In the genomic region with DNA sequence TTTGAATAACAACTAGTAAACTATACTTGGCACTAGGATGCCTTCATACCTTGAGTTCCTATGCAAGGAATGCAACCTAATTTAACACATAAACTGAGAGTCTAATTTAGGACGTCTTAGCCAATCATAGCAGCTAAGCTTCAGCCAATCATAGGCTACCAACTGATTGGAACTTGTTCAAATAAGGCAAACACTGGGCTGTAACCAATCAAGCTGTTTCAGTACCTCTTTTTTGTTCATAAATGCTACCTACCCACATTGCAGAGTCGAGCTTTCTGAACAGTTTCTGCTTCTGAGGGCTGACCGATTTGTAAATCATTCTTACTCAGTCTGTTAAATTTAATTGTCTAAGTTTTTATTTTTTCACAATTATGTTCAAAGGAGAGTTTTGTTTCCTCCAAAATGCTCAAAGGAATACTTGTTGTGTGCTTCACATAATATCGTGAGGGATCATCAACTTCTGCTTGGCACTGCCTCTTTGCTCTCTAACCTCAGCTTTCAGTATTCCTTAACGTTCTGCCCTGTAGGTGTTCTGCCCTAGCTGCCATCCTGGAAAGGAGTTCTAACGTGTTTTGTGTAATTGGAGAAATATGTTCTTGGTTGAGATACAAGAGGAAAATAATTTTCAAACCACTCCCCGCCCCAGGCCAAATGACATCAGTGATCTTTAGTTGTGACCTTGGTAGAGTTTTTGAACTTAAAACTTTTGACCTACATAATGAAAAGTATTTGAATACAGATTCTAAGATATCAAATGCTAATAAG, we compare ENCODE assay signal across 28 cellular contexts.
"Had no signal": no experiment of that assay in that cellular context is flagged by ENCODE, and none has a peak within 500 bp of the region (broad histone marks: within the 10 kb centered on the region; RNA-seq: fewer than 3 reads in every experiment).

No MANE protein-coding gene starts in this region.

- H3K4me3 Mint-ChIP-seq: endodermal cell; immature natural killer cell; naive B cell; nephron; stimulated activated memory B cell treated with anti-CD40 and anti-IgM and Interleukin-4, amounts not matched to agents 10 μg/mL and 1 μg/mL and 100 μg/mL, for 72 hours; stimulated activated naive CD8-positive, alpha-beta T cell treated with anti-CD3 and anti-CD28 coated beads, Interleukin-15, Interleukin-2, amounts not matched to agents 100 ng/mL and 50 ng/mL, for 24 hours had no signal

- ATAC-seq: esophagus mucosa; gastroesophageal sphincter; left cardiac atrium; lower lobe of right lung; right lobe of liver; stimulated activated memory B cell treated with anti-CD40 and anti-IgM and Interleukin-4, amounts not matched to agents 10 μg/mL and 1 μg/mL and 100 μg/mL, for 72 hours had no signal

- H3K27ac Mint-ChIP-seq: endodermal cell; immature natural killer cell; naive B cell; nephron; stimulated activated memory B cell treated with anti-CD40 and anti-IgM and Interleukin-4, amounts not matched to agents 10 μg/mL and 1 μg/mL and 100 μg/mL, for 72 hours; stimulated activated naive CD8-positive, alpha-beta T cell treated with anti-CD3 and anti-CD28 coated beads, Interleukin-15, Interleukin-2, amounts not matched to agents 100 ng/mL and 50 ng/mL, for 24 hours had no signal

- H3K4me1 Mint-ChIP-seq: endodermal cell; immature natural killer cell; naive B cell; nephron; stimulated activated memory B cell treated with anti-CD40 and anti-IgM and Interleukin-4, amounts not matched to agents 10 μg/mL and 1 μg/mL and 100 μg/mL, for 72 hours had no signal

- H3K27me3 Mint-ChIP-seq: naive B cell; stimulated activated memory B cell treated with anti-CD40 and anti-IgM and Interleukin-4, amounts not matched to agents 10 μg/mL and 1 μg/mL and 100 μg/mL, for 72 hours; stimulated activated naive CD8-positive, alpha-beta T cell treated with anti-CD3 and anti-CD28 coated beads, Interleukin-15, Interleukin-2, amounts not matched to agents 100 ng/mL and 50 ng/mL, for 24 hours had no signal

- DNase-seq: effector CD4-positive, alpha-beta T cell; endodermal cell; glutamatergic neuron; immature natural killer cell; kidney; left cardiac atrium; left ventricle myocardium inferior; lower lobe of right lung; mesendoderm; naive B cell; occipital lobe; right lobe of liver; spleen; stimulated activated CD4-positive, alpha-beta T cell treated with anti-CD3 and anti-CD28 coated beads, Interleukin-15, amount 100 ng/mL, for 24 hours; stimulated activated CD4-positive, alpha-beta T cell treated with anti-CD3 and anti-CD28 coated beads, Interleukin-1b, Interleukin-23, amount 100 ng/mL, for 48 hours; stimulated activated CD4-positive, alpha-beta T cell treated with anti-CD3 and anti-CD28 coated beads, Interleukin-4, amount 100 ng/mL, for 24 hours; tibial artery; upper lobe of left lung had no signal

- H3K36me3 Mint-ChIP-seq: naive B cell; stimulated activated memory B cell treated with anti-CD40 and anti-IgM and Interleukin-4, amounts not matched to agents 10 μg/mL and 1 μg/mL and 100 μg/mL, for 72 hours had no signal

- H3K27ac ChIP-seq: coronary artery, gastroesophageal sphincter, left ventricle myocardium inferior, lower lobe of right lung, parathyroid adenoma, prostate gland, right lobe of liver, spleen, tibial artery, upper lobe of left lung, vagina had no signal

- H3K4me3 ChIP-seq: coronary artery, gastroesophageal sphincter, left ventricle myocardium inferior, lower lobe of right lung, prostate gland, right lobe of liver, spleen, tibial artery, upper lobe of left lung, vagina had no signal

- H2AFZ ChIP-seq: parathyroid adenoma had no signal

- H3K4me1 ChIP-seq: gastroesophageal sphincter, left ventricle myocardium inferior, lower lobe of right lung, parathyroid adenoma, prostate gland, right lobe of liver, spleen, tibial artery, upper lobe of left lung, vagina had no signal

- FAIRE-seq: endothelial cell of umbilical vein, kidney had no signal

- H3K27me3 ChIP-seq: gastroesophageal sphincter, right lobe of liver, spleen, tibial artery, upper lobe of left lung, vagina had no signal

- H3K36me3 ChIP-seq: gastroesophageal sphincter, left ventricle myocardium inferior, lower lobe of right lung, prostate gland, right lobe of liver, spleen, tibial artery, upper lobe of left lung, vagina had no signal

- H3K9ac ChIP-seq: parathyroid adenoma had no signal

- H3K9me3 ChIP-seq: prostate gland, right lobe of liver, tibial artery, vagina had no signal
